Comparison of ENCODE assay signal across 8 cellular contexts in the genomic region with DNA sequence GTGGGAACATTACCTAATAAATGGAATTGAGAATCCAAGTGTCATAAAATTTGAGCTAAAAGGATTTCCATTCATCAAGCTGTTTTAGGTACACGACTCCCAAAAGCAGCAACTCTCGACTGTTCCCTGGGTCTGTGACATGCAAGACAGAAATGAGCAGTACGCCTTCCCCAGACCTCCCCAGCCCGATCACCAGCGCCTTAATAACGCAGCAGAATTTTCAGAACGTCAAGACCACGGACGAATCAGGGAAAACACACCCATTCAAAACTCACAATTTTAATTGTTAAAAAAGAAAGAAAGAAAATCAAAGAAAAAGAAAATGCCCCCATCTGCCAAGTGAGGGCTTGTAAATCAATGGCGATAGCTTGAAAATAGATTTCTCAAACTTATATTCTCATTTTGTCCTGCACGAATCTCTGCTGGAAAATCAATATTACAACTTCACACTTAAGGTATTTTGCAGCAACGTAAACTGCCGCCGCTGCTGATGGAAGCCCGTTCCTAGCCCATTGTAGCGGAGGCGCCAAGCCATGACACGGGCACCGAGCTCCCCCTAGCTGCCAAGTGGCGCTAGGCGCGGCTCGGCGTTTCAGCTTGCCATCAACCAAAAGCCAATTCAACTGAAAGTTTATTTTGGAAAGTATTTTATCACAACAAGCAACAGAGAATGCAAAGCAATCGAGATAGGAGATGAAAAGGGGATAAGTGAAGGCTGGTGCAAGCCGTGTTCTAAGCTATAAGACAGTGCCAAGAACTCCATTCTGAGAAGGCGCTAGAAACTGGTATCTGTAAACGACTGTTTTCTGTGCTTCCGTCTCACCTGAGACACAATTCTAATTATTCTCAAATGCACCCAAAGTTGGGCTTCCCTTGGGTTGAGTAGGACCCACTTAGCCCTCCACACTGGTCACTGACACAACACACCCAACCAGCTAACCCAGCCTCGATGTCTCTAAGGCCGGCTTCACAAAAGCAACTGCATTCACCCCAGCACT. TPM values are rescaled to one million over a fixed set of nuclear protein-coding genes. Genes with fewer than 3 reads are reported as not detected.
A peak's percentile ranks its signal among the peaks of the same experiment; 100 is the strongest.
DNase-seq lines count a peak whose midpoint lies in the region; ATAC-seq and TF ChIP-seq lines count a peak whose summit lies in the region.

No MANE protein-coding gene starts in this region.

- peaks cover 49 to 100% of the 10 kb centered on the region in 2 donors for H3K27me3 ChIP-seq in left lung

- no peak overlapping the region for H3K27ac ChIP-seq in left lung

- TF ChIP-seq CTCF in GM12801 (IDR thresholded peaks at IDR 0.05; ENCODE audit: extremely low read depth, insufficient read length) (peak; percentile 22), left lung (IDR thresholded peaks at IDR 0.05) (peak; percentile 94 to 95)

- peak; percentile 71 for ATAC-seq in HG02759 (IDR thresholded peaks at IDR 0.05; ENCODE audit: unreplicated experiment)
- peak; percentile 95 for ATAC-seq in left lung
- no peak for ATAC-seq in HG03039 (IDR thresholded peaks at IDR 0.05; ENCODE audit: unreplicated experiment)

- DNase-seq in NCI-H2196 treated with DMSO at 0.1 percent for 48 hours (lab: John Stamatoyannopoulos, UW; ENCODE audit: unreplicated experiment): peak; percentile 18
- DNase-seq in activated CD4-positive, alpha-beta T cell treated with anti-CD3 and anti-CD28 coated beads for 24 hours (ENCODE audit: low read depth in 2 of 2): peak; percentile 79 to 87
- DNase-seq in cerebellar cortex (ENCODE audit: low spot score): peak; percentile 75
- DNase-seq in left lung: peak; percentile 72 to 94
- peak; percentile 85 to 86 for DNase-seq in stimulated activated CD4-positive, alpha-beta T cell treated with anti-CD3 and anti-CD28 coated beads, Interleukin-4, amount 100 ng/mL, for 4 hours

- intact Hi-C loops in left lung (cut with DNase I): no loop called here

- H3K4me3 ChIP-seq in left lung: no peak overlapping the region

- no peaks in the 10 kb centered on the region for H3K9me3 ChIP-seq in left lung

- no peaks in the 10 kb centered on the region for H3K36me3 ChIP-seq in left lung

- peaks cover 0 to 22% of the 10 kb centered on the region in 2 donors for H3K4me1 ChIP-seq in left lung

RNA-seq across cellular contexts. Expression of a gene that starts 5.5 kb away (rescaled TPM):
- 1 to 10 TPM; 1.4 to 2.4 TPM for total RNA-seq in left lung

Comparison
In these comparisons a context has a peak if more than half of its experiments do, and no peak if none do; other contexts are left out.
1. DNase-seq: peak in every context shown above with its lines; median percentile 86 in stimulated activated CD4-positive, alpha-beta T cell treated with anti-CD3 and anti-CD28 coated beads, Interleukin-4, amount 100 ng/mL, for 4 hours; 83 in activated CD4-positive, alpha-beta T cell treated with anti-CD3 and anti-CD28 coated beads for 24 hours; 83 in left lung; 75 in cerebellar cortex; 18 in NCI-H2196 treated with DMSO at 0.1 percent for 48 hours.